1 cellular context compared by ENCODE assay signal in genomic region chr12:109093022-109093918, GRCh38.
TF ChIP-seq lines count a peak whose summit lies in the region.

Gene ALKBH2, minus strand, starts transcription at chr12:109093472. Its CDS starts 686 bp downstream, at chr12:109092786.

TF ChIP-seq in HepG2, 621 proteins besides CTCF, POLR2A, EP300 and RAD21 (continued from another document and continues in another):
- TF ChIP-seq ZBTB40 (IDR thresholded peaks at IDR 0.05) (no peak), ZBTB40 (CRISPR knock-in tag; IDR thresholded peaks at IDR 0.05) (peak; percentile 83), PATZ1 (CRISPR knock-in tag; IDR thresholded peaks at IDR 0.05) (peak; percentile 66), FOSL1 (CRISPR knock-in tag; IDR thresholded peaks at IDR 0.05; ENCODE audit: borderline replicate concordance) (no peak), PRPF4 (IDR thresholded peaks at IDR 0.05; ENCODE audit: low read depth, low read length, poor library complexity, severe bottlenecking) (no peak), ZZZ3 (CRISPR knock-in tag; IDR thresholded peaks at IDR 0.05; ENCODE audit: borderline replicate concordance) (peak; percentile 90; the same call in 1 of the 2 replicates), SMARCC2 (IDR thresholded peaks at IDR 0.05) (no peak), DDIT3 (CRISPR knock-in tag; IDR thresholded peaks at IDR 0.05) (no peak), SMAD3 (CRISPR knock-in tag; IDR thresholded peaks at IDR 0.05) (peak; percentile 83), ZNF280D (CRISPR knock-in tag; IDR thresholded peaks at IDR 0.05) (peak; percentile 91), BRD4 (CRISPR knock-in tag; IDR thresholded peaks at IDR 0.05) (no peak), ZNF362 (CRISPR knock-in tag; IDR thresholded peaks at IDR 0.05; ENCODE audit: borderline replicate concordance) (peak; percentile 68; the same call in 1 of the 2 replicates), ZNF567 (CRISPR knock-in tag; IDR thresholded peaks at IDR 0.05; ENCODE audit: borderline replicate concordance) (peak; percentile 93), MBNL3 (CRISPR knock-in tag; conservative IDR thresholded peaks at IDR 0.05) (no peak), RBFOX2 (IDR thresholded peaks at IDR 0.05; ENCODE audit: low read depth, low read length) (peak; percentile 79), ZNF569 (CRISPR knock-in tag; IDR thresholded peaks at IDR 0.05; ENCODE audit: borderline replicate concordance) (no peak), ZNF260 (CRISPR knock-in tag; IDR thresholded peaks at IDR 0.05; ENCODE audit: borderline replicate concordance, low read depth) (no peak), TFDP1 (CRISPR knock-in tag; IDR thresholded peaks at IDR 0.05; ENCODE audit: borderline replicate concordance) (peak; percentile 99), ZNF121 (CRISPR knock-in tag; IDR thresholded peaks at IDR 0.05) (peak; percentile 70; the same call in 1 of the 2 replicates), TGIF2 (CRISPR knock-in tag; IDR thresholded peaks at IDR 0.05) (peak; percentile 98), SCMH1 (CRISPR knock-in tag; IDR thresholded peaks at IDR 0.05; ENCODE audit: borderline replicate concordance) (no peak), ZNF609 (CRISPR knock-in tag; IDR thresholded peaks at IDR 0.05; ENCODE audit: borderline replicate concordance) (peak; percentile 64), TAF15 (IDR thresholded peaks at IDR 0.05; ENCODE audit: low read depth, low read length, poor library complexity, severe bottlenecking) (no peak), ZNF33A (CRISPR knock-in tag; IDR thresholded peaks at IDR 0.05; ENCODE audit: borderline replicate concordance) (no peak), ZNF615 (CRISPR knock-in tag; IDR thresholded peaks at IDR 0.05; ENCODE audit: borderline replicate concordance) (peak; percentile 91; the same call in 1 of the 2 replicates), YEATS4 (CRISPR knock-in tag; IDR thresholded peaks at IDR 0.05; ENCODE audit: borderline replicate concordance) (peak; percentile 94), ZBTB25 (CRISPR knock-in tag; IDR thresholded peaks at IDR 0.05) (peak; percentile 91), JUND (CRISPR knock-in tag; IDR thresholded peaks at IDR 0.05) (no peak), ELF3 (CRISPR knock-in tag; IDR thresholded peaks at IDR 0.05) (peak; percentile 83), HMG20B (CRISPR knock-in tag; conservative IDR thresholded peaks at IDR 0.05) (no peak; the same call in 1 of the 2 replicates), SMAD1 (CRISPR knock-in tag; IDR thresholded peaks at IDR 0.05; ENCODE audit: borderline replicate concordance, low read depth) (peak; percentile 93; the same call in 1 of the 2 replicates), ISL2 (CRISPR knock-in tag; IDR thresholded peaks at IDR 0.05) (peak; percentile 74)
